In genomic region chr22:50444663-50445062, GRCh38 we compare ENCODE assay signal across 10 cellular contexts. TPM values are rescaled to one million over a fixed set of nuclear protein-coding genes. Genes with fewer than 3 reads are reported as not detected.
A peak's percentile ranks its signal among the peaks of the same experiment; 100 is the strongest.
DNase-seq lines count a peak whose midpoint lies in the region; ATAC-seq and TF ChIP-seq lines count a peak whose summit lies in the region.
"Had no signal": no experiment of that assay in that cellular context is flagged by ENCODE, and none has a peak within 500 bp of the region (broad histone marks: within the 10 kb centered on the region; RNA-seq: fewer than 3 reads in every experiment).

No MANE protein-coding gene starts in this region.

- ATAC-seq in HG02798 (IDR thresholded peaks at IDR 0.05; ENCODE audit: poor library complexity, unreplicated experiment), result no peak

- no peak overlapping the region for H3K23ac ChIP-seq in trophoblast cell (ENCODE audit: low read length)

- H3K4me2 ChIP-seq in trophoblast cell (ENCODE audit: low read length), result no peak overlapping the region

- no CpG with 5 or more reads among the region's 5 CpGs for WGBS in trophoblast cell (ENCODE audit: extremely low coverage, insufficient coverage, insufficient read length)

- peaks cover 19% of the 10 kb centered on the region for H3K4me1 ChIP-seq in CD8-positive, alpha-beta memory T cell (ENCODE audit: insufficient read depth, low read length)
- peaks cover 0 to 21% (median 7%) of the 10 kb centered on the region in 4 donors for H3K4me1 ChIP-seq in Peyer's patch
- H3K4me1 ChIP-seq in trophoblast cell (ENCODE audit: control insufficient read depth in 1 of 2, insufficient read depth in 2 of 2, low read length in 2 of 2), result no peaks in the 10 kb centered on the region

- POLR2A ChIA-PET in CD8-positive, alpha-beta memory T cell (lab: Charles Lee), result interaction anchor here (0.6 to 1.9 kb wide), 6 partner anchors 21 to 185 kb away, joined by 3 to 10 read pairs (median 4); partner anchors contain the start of gene SCO2

- no peak overlapping the region for H2BK12ac ChIP-seq in trophoblast cell (ENCODE audit: low read length)

- H4K8ac ChIP-seq in trophoblast cell (ENCODE audit: low read depth, low read length), result no peak overlapping the region

- no peaks in the 10 kb centered on the region for H3K9me3 Mint-ChIP-seq in CD8-positive, alpha-beta memory T cell
- H3K9me3 Mint-ChIP-seq: nephron had no signal

- no peak overlapping the region for H2BK5ac ChIP-seq in trophoblast cell (ENCODE audit: low read depth, low read length, poor library complexity)

- DNase-seq in CD8-positive, alpha-beta memory T cell, result no peak
- DNase-seq in Peyer's patch (peak in 2 of 3 donors; percentile 68 to 74), fibroblast of gingiva (ENCODE audit: low read depth) (peak; percentile 80), trophoblast cell (peak; percentile 53 to 73), AML-193 (lab: John Stamatoyannopoulos, UW) (no peak), amygdala (lab: John Stamatoyannopoulos, UW) (no peak), T-helper 2 cell (no peak)

- no peaks in the 10 kb centered on the region for H3K79me2 ChIP-seq in trophoblast cell (ENCODE audit: control insufficient read depth, insufficient read depth, low read length, poor library complexity)

- no peaks in the 10 kb centered on the region for H3K9me3 ChIP-seq in CD8-positive, alpha-beta memory T cell (ENCODE audit: low read length)
- H3K9me3 ChIP-seq in Peyer's patch, result no peaks in the 10 kb centered on the region
- H3K9me3 ChIP-seq in trophoblast cell (ENCODE audit: insufficient read depth, low read depth, low read length), result no peaks in the 10 kb centered on the region
- H3K9me3 ChIP-seq: vagina had no signal

- H3K14ac ChIP-seq in trophoblast cell (ENCODE audit: low read length), result no peak overlapping the region

- H3K4me3 ChIP-seq in CD8-positive, alpha-beta memory T cell (ENCODE audit: low read length), result no peak overlapping the region
- no peak overlapping the region for H3K4me3 ChIP-seq in Peyer's patch
- no peak overlapping the region for H3K4me3 ChIP-seq in trophoblast cell (ENCODE audit: low read depth, low read length)
- H3K4me3 ChIP-seq: vagina had no signal

- no peak for TF ChIP-seq POLR2A in Peyer's patch (IDR thresholded peaks at IDR 0.05)

- peak overlapping the region in 4 of 7 donors; percentile 45 to 62 (median 55) for H3K4me3 Mint-ChIP-seq in CD8-positive, alpha-beta memory T cell
- H3K4me3 Mint-ChIP-seq: nephron had no signal

- CTCF ChIA-PET in CD8-positive, alpha-beta memory T cell (lab: Charles Lee), result interaction anchor here (0.9 to 3.1 kb wide), 6 partner anchors 25 to 175 kb away, joined by 4 to 14 read pairs (median 8); partner anchors contain the start of gene SCO2

- H3K27ac ChIP-seq in CD8-positive, alpha-beta memory T cell (ENCODE audit: low read depth, low read length), result no peak overlapping the region
- H3K27ac ChIP-seq in Peyer's patch (peak overlapping the region in 3 of 4 donors; percentile 38 to 60 (median 44)), trophoblast cell (ENCODE audit: low read depth, low read length) (no peak overlapping the region)
- H3K27ac ChIP-seq: vagina had no signal

- peaks cover 0 to 65% (median 5%) of the 10 kb centered on the region in 3 donors for H3K36me3 Mint-ChIP-seq in CD8-positive, alpha-beta memory T cell

- H3K27ac Mint-ChIP-seq in CD8-positive, alpha-beta memory T cell, result peak overlapping the region in 7 of 8 donors; percentile 63 to 95 (median 84)
- H3K27ac Mint-ChIP-seq: nephron had no signal

- no peak overlapping the region for H2AFZ ChIP-seq in trophoblast cell (ENCODE audit: insufficient read depth, low read length, poor library complexity)

- no peak overlapping the region for H4K91ac ChIP-seq in trophoblast cell (ENCODE audit: low read depth, low read length)

- peaks cover 20% of the 10 kb centered on the region for H3K36me3 ChIP-seq in CD8-positive, alpha-beta memory T cell (ENCODE audit: insufficient read depth, low read length)
- H3K36me3 ChIP-seq in Peyer's patch, result peaks cover 0 to 72% (median 0%) of the 10 kb centered on the region in 3 donors
- peaks cover 77% of the 10 kb centered on the region in 2 experiments for H3K36me3 ChIP-seq in trophoblast cell (ENCODE audit: control insufficient read depth in 1 of 2, insufficient read depth in 2 of 2, low read length in 2 of 2)

- no peaks in the 10 kb centered on the region for H3K79me1 ChIP-seq in trophoblast cell (ENCODE audit: low read length)

- H3K9ac ChIP-seq in trophoblast cell (ENCODE audit: low read length), result no peak overlapping the region

- H2AK5ac ChIP-seq in trophoblast cell (ENCODE audit: low read length), result no peak overlapping the region

- no peak for TF ChIP-seq CTCF in Peyer's patch (IDR thresholded peaks at IDR 0.05)

- H3K27me3 Mint-ChIP-seq in CD8-positive, alpha-beta memory T cell, result no peaks in the 10 kb centered on the region

- H3K4ac ChIP-seq in trophoblast cell (ENCODE audit: low read depth, low read length), result no peak overlapping the region

- no peak overlapping the region for H2BK120ac ChIP-seq in trophoblast cell (ENCODE audit: insufficient read depth, low read length, poor library complexity)

- H3K18ac ChIP-seq in trophoblast cell (ENCODE audit: low read length), result no peak overlapping the region

- H3K27me3 ChIP-seq in CD8-positive, alpha-beta memory T cell (ENCODE audit: insufficient read depth, low read length, poor library complexity, severe bottlenecking), result no peaks in the 10 kb centered on the region
- H3K27me3 ChIP-seq in Peyer's patch, result no peaks in the 10 kb centered on the region
- H3K27me3 ChIP-seq in trophoblast cell (ENCODE audit: insufficient read depth, low read length), result no peaks in the 10 kb centered on the region
- H3K27me3 ChIP-seq: vagina had no signal

- no peak overlapping the region for H4K12ac ChIP-seq in trophoblast cell (ENCODE audit: low read depth, low read length)

- H3K4me1 Mint-ChIP-seq in CD8-positive, alpha-beta memory T cell, result peaks cover 25 to 40% (median 27%) of the 10 kb centered on the region in 3 donors
- H3K4me1 Mint-ChIP-seq: nephron had no signal

RNA-seq across cellular contexts. Expression of gene SBF1, which starts 30.2 kb away (rescaled TPM):
- 100 to 1,000 TPM; 144 to 150 TPM for total RNA-seq in CD8-positive, alpha-beta memory T cell
- polyA plus RNA-seq in CD8-positive, alpha-beta memory T cell, result 43.8 TPM
- 100 to 1,000 TPM in 3 of 4 donors, 10 to 100 TPM in 1; 72.0 to 133 (median 121) TPM for total RNA-seq in Peyer's patch
- polyA plus RNA-seq in trophoblast cell (2013), result 44.3 and 46.1 TPM in 2 replicates

RNA-seq across cellular contexts. Expression of gene ADM2, which starts 36.7 kb away (rescaled TPM):
- 1 to 10 TPM; 3.4 to 3.5 TPM for total RNA-seq in CD8-positive, alpha-beta memory T cell
- 0.24 TPM for polyA plus RNA-seq in CD8-positive, alpha-beta memory T cell
- 1 to 10 TPM in 3 of 4 donors, under 1 TPM in 1; 0.83 to 8.4 (median 5.8) TPM for total RNA-seq in Peyer's patch
- polyA plus RNA-seq in trophoblast cell (2013), result 17.0 and 17.8 TPM in 2 replicates
- total RNA-seq: vagina had no signal

RNA-seq across cellular contexts. Expression of gene MIOX, which starts 42.0 kb away (rescaled TPM):
- under 1 TPM in 1 of 2 experiments, not detected in 1; 0.31 TPM for total RNA-seq in CD8-positive, alpha-beta memory T cell
- polyA plus RNA-seq in CD8-positive, alpha-beta memory T cell, result not detected
- total RNA-seq in Peyer's patch, result not detected
- 1.1 and 1.2 TPM in 2 replicates for polyA plus RNA-seq in trophoblast cell (2013)
- total RNA-seq: vagina had no signal

Comparison
In these comparisons a context has a peak if more than half of its experiments do, and no peak if none do; other contexts are left out.
1. DNase-seq: peak in Peyer's patch (2 of 3), fibroblast of gingiva (single experiment) and trophoblast cell (2 of 2); none in CD8-positive, alpha-beta memory T cell (0 of 5), AML-193 (0 of 2), amygdala (0 of 56) and T-helper 2 cell (0 of 5).
2. H3K27ac ChIP-seq: peak in Peyer's patch (3 of 4); none in CD8-positive, alpha-beta memory T cell (single experiment) and trophoblast cell (single experiment).